Comparison of ENCODE assay signal across 8 cellular contexts in genomic region chr1:89822109-89822962, GRCh38. TPM values are rescaled to one million over a fixed set of nuclear protein-coding genes. Genes with fewer than 3 reads are reported as not detected.
DNase-seq lines count a peak whose midpoint lies in the region; ATAC-seq and TF ChIP-seq lines count a peak whose summit lies in the region.

No MANE protein-coding gene starts in this region.

- H3K4me1 Mint-ChIP-seq in CD4-positive, alpha-beta memory T cell = peaks cover 24 to 32% (median 26%) of the 10 kb centered on the region in 4 donors

- peak overlapping the region; percentile 86 to 91 (median 88) for H3K4me3 Mint-ChIP-seq in CD4-positive, alpha-beta memory T cell

- CTCF ChIA-PET in CD4-positive, alpha-beta memory T cell (lab: Charles Lee; ENCODE audit: partially characterized antibody) = interaction anchor here (0.8 to 3.9 kb wide), 5 partner anchors 11 to 49 kb away, joined by 3 to 26 read pairs (median 6); no protein-coding TSS in a partner anchor

- H3K9ac ChIP-seq in liver (ENCODE audit: low read depth in 1 of 2, low read length in 2 of 2) = peak overlapping the region; percentile 2 to 80

- H3K27ac Mint-ChIP-seq in CD4-positive, alpha-beta memory T cell = peak overlapping the region; percentile 14 to 92 (median 88)

- H3K36me3 Mint-ChIP-seq in CD4-positive, alpha-beta memory T cell = peaks cover 10 to 12% of the 10 kb centered on the region in 2 donors

- no peak for TF ChIP-seq CTCF in ascending aorta (IDR thresholded peaks at IDR 0.05)
- no peak for TF ChIP-seq CTCF in liver (IDR thresholded peaks at IDR 0.05; ENCODE audit: low read depth, low read length, missing input control)

- ATAC-seq in HG02623 (IDR thresholded peaks at IDR 0.05; ENCODE audit: unreplicated experiment) (no peak), HG03460 (IDR thresholded peaks at IDR 0.05; ENCODE audit: unreplicated experiment) (no peak)

- TF ChIP-seq RAD21 in liver (IDR thresholded peaks at IDR 0.05) = no peak

- no peaks in the 10 kb centered on the region for H3K9me3 ChIP-seq in CD4-positive, alpha-beta memory T cell (ENCODE audit: control insufficient read depth in 1 of 2, low read length in 2 of 2)
- H3K9me3 ChIP-seq in ascending aorta (no peaks in the 10 kb centered on the region), liver (ENCODE audit: control insufficient read depth in 4 of 4, low read length in 3 of 4) (no peaks in the 10 kb centered on the region)

- DNase-seq in CD4-positive, alpha-beta memory T cell = no peak
- DNase-seq in Jurkat, Clone E6-1 (ENCODE audit: low read depth, low spot score) = no peak
- DNase-seq in ascending aorta (ENCODE audit: low spot score in 2 of 2) (no peak), NCI-H1436 treated with DMSO at 0.1 percent for 48 hours (lab: John Stamatoyannopoulos, UW) (no peak)

- peaks cover 11% of the 10 kb centered on the region for H3K4me1 ChIP-seq in CD4-positive, alpha-beta memory T cell (ENCODE audit: insufficient read depth, low read length)
- H3K4me1 ChIP-seq in ascending aorta (peaks cover 0 to 3% of the 10 kb centered on the region in 2 donors), liver (ENCODE audit: control insufficient read depth in 4 of 4, insufficient read depth in 4 of 4, low read length in 3 of 4) (peaks cover 3 to 31% (median 22%) of the 10 kb centered on the region in 4 donors), urinary bladder (ENCODE audit: insufficient read depth) (no peaks in the 10 kb centered on the region)

- intact Hi-C loops in CD4-positive, alpha-beta memory T cell (cut with micrococcal nuclease) = loop anchor here (5.0 kb wide), 1 partner anchor 35 kb away; no protein-coding TSS in a partner anchor
- intact Hi-C loops in ascending aorta (cut with DNase I) = loop anchor here (5.0 kb wide), 1 partner anchor 170 kb away; no protein-coding TSS in a partner anchor

- peak overlapping the region; percentile 30 to 60 for H3K4me3 ChIP-seq in CD4-positive, alpha-beta memory T cell (ENCODE audit: low read length in 2 of 2)
- H3K4me3 ChIP-seq in Jurkat, Clone E6-1 (ENCODE audit: low read length) = peak overlapping the region; percentile 71
- H3K4me3 ChIP-seq in ascending aorta (peak overlapping the region; percentile 90 to 91), liver (ENCODE audit: low read depth in 1 of 3, low read length in 3 of 3) (peak overlapping the region; percentile 88 to 99 (median 92)), urinary bladder (ENCODE audit: low read depth, low read length) (peak overlapping the region; percentile 93)

- 36% methylated on average over 17 of the region's 17 CpGs for WGBS in liver
- WGBS in urinary bladder = 70% methylated on average over 17 of the region's 17 CpGs

- no peak overlapping the region for H3K27ac ChIP-seq in CD4-positive, alpha-beta memory T cell (ENCODE audit: low read depth, low read length)
- H3K27ac ChIP-seq in ascending aorta = no peak overlapping the region
- H3K27ac ChIP-seq in liver (ENCODE audit: low read depth in 1 of 2, low read length in 2 of 2) = peak overlapping the region; percentile 79 to 80
- no peak overlapping the region for H3K27ac ChIP-seq in urinary bladder (ENCODE audit: low read depth)

- POLR2A ChIA-PET in CD4-positive, alpha-beta memory T cell (lab: Charles Lee; ENCODE audit: partially characterized antibody) = interaction anchor here (1.0 to 5.5 kb wide), 11 partner anchors 15 to 218 kb away, joined by 3 to 71 read pairs (median 5); partner anchors contain the start of gene LRRC8C

- H3K27me3 ChIP-seq in CD4-positive, alpha-beta memory T cell (ENCODE audit: insufficient read depth, low read length) = no peaks in the 10 kb centered on the region
- H3K27me3 ChIP-seq in ascending aorta = no peaks in the 10 kb centered on the region
- H3K27me3 ChIP-seq in liver (ENCODE audit: control insufficient read depth in 4 of 4, insufficient read depth in 4 of 4, low read length in 3 of 4) = no peaks in the 10 kb centered on the region

- H3K36me3 ChIP-seq in CD4-positive, alpha-beta memory T cell (ENCODE audit: insufficient read depth, low read length) = no peaks in the 10 kb centered on the region
- H3K36me3 ChIP-seq in ascending aorta (no peaks in the 10 kb centered on the region), liver (ENCODE audit: control insufficient read depth in 4 of 4, insufficient read depth in 3 of 4, low read depth in 1 of 4, low read length in 3 of 4) (peaks cover 0 to 2% (median 0%) of the 10 kb centered on the region in 4 donors), urinary bladder (ENCODE audit: insufficient read depth) (no peaks in the 10 kb centered on the region)

- H3K27me3 Mint-ChIP-seq in CD4-positive, alpha-beta memory T cell = no peaks in the 10 kb centered on the region

- H3K9me3 Mint-ChIP-seq in CD4-positive, alpha-beta memory T cell = no peaks in the 10 kb centered on the region

TF ChIP-seq in liver, 16 proteins besides CTCF, POLR2A, EP300 and RAD21:
- peak; percentile 32 to 66 for TF ChIP-seq HNF4A (conservative IDR thresholded peaks at IDR 0.05)
- no peak for TF ChIP-seq ATF3 (IDR thresholded peaks at IDR 0.05)
- no peak for TF ChIP-seq FOXA2 (IDR thresholded peaks at IDR 0.05)
- TF ChIP-seq HNF4G (IDR thresholded peaks at IDR 0.05) = peak; percentile 16

RNA-seq across cellular contexts. Expression of gene LRRC8D, which starts 1.5 kb away (rescaled TPM):
- 10 to 100 TPM; 56.8 to 63.2 TPM for total RNA-seq in CD4-positive, alpha-beta memory T cell
- 10 to 100 TPM; 70.1 to 72.7 TPM for polyA plus RNA-seq in CD4-positive, alpha-beta memory T cell
- polyA plus RNA-seq in Jurkat, Clone E6-1 (2012; ENCODE audit: insufficient read depth, insufficient read length) = 17.1 TPM
- total RNA-seq in ascending aorta (1.3 TPM), liver (10 to 100 TPM; 17.1 to 17.4 TPM), urinary bladder (21.6 TPM)
- polyA plus RNA-seq in liver (10 to 100 TPM in 1 of 2 donors, 1 to 10 TPM in 1; 7.1 to 11.7 TPM), urinary bladder (8.3 TPM)

Comparison
In these comparisons a context has a peak if more than half of its experiments do, and no peak if none do; other contexts are left out.
1. H3K27ac ChIP-seq: peak in liver (2 of 2); none in CD4-positive, alpha-beta memory T cell (single experiment), ascending aorta (0 of 2) and urinary bladder (single experiment).
2. Peak in every context shown above with its lines, with median percentiles within 50 percentile points of each other: H3K4me3 ChIP-seq.